Comparison of ENCODE assay signal across 12 cellular contexts in the genomic region with DNA sequence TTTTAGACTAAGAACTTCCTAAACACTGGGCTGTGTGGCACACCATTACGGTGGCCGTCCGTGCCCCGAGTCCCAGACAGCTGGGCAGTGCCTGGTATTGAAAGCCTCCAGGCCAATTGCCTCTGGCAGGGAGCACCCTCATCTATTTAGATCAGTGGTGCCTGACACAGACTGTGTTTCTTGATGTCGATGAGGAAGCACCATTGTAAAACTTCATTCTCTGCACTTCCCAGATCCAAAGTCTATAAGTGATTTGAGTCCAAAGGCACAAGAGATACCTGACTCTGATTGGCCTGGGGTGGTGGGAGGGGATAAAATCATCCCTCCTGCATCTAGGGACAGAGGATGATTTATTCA.
"Had no signal": no experiment of that assay in that cellular context is flagged by ENCODE, and none has a peak within 500 bp of the region (broad histone marks: within the 10 kb centered on the region; RNA-seq: fewer than 3 reads in every experiment).

No MANE protein-coding gene starts in this region.

- H3K36me3 ChIP-seq: gastrocnemius medialis, prostate gland, uterus had no signal

- H3K4me3 Mint-ChIP-seq: activated naive CD8-positive, alpha-beta T cell; naive thymus-derived CD4-positive, alpha-beta T cell had no signal

- H3K9me3 ChIP-seq: gastrocnemius medialis, prostate gland, uterus had no signal

- ATAC-seq: gastrocnemius medialis; naive thymus-derived CD4-positive, alpha-beta T cell; sciatic nerve had no signal

- H3K27ac Mint-ChIP-seq: activated naive CD8-positive, alpha-beta T cell had no signal

- DNase-seq: activated CD4-positive, alpha-beta T cell treated with anti-CD3 and anti-CD28 coated beads, Interleukin-2, amount 50 U/mL, for 1 hour; activated effector memory CD4-positive, alpha-beta T cell treated with anti-CD3 and anti-CD28 coated beads, Interleukin-2, amount 50 U/mL, for 16 hours; activated T-cell treated with anti-CD3 and anti-CD28 coated beads, Interleukin-2, amount 50 U/mL, for 1 hour; amygdala; gastrocnemius medialis; naive thymus-derived CD4-positive, alpha-beta T cell; stimulated activated CD4-positive, alpha-beta T cell treated with anti-CD3 and anti-CD28 coated beads, Interleukin-2, amount 100 ng/mL, for 24 hours; stimulated activated naive CD4-positive, alpha-beta T cell; uterus had no signal

- H3K4me3 ChIP-seq: gastrocnemius medialis, prostate gland, uterus had no signal

- H3K4me1 ChIP-seq: gastrocnemius medialis, prostate gland, uterus had no signal

- H3K27ac ChIP-seq: gastrocnemius medialis, prostate gland, uterus had no signal

- H3K27me3 ChIP-seq: gastrocnemius medialis, uterus had no signal

- H3K27me3 Mint-ChIP-seq: activated naive CD8-positive, alpha-beta T cell; naive thymus-derived CD4-positive, alpha-beta T cell had no signal

- H3K36me3 Mint-ChIP-seq: activated naive CD8-positive, alpha-beta T cell had no signal
